2 cellular contexts compared by ENCODE assay signal in the genomic region with DNA sequence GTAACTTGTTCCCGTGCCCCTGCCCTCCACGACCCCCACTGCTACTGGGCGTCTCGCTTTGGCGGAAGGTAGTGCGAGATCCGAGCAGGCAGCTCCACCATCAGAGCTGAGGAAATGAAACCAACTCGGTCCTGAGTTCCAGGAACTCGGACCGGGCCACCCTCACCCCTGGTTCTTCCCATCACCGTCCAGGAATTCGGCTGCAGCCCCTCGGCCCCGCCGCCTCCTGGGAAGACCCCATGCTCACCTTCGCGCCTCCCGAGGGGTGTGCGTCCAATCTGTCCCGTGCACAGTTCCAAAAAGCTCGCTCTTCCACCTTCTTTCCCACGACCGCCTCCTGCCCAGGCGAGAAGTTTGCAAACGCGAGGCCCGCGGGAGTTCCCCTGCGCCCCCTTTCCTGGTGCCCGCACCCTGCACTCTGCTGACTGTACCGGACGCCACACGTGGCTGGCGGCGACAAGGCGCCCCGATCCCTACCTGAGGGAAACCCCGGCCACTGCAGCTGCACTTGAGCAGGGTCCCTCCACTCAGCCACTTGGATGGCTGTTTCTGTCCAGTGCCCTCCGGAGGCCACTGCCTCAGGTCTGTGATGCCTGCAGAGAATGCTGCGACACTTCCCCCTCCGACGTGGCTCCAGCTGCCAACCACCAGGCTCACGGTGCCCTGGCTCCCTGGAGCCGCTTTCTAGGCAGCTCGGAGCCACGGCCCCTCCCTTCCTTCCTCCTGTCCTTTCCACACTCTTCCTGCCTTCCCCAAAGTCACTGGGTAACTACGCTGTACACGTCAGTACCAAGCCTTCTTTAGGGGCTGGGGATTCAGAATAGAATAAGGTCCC.
TF ChIP-seq lines count a peak whose summit lies in the region.

A gene (minus strand): TSS at position 657 of the 835 bp plus-strand sequence. CDS start 5,105 bp downstream, outside the sequence.

TF ChIP-seq in HEK293, 187 proteins besides CTCF, POLR2A, EP300 and RAD21 (continues in another document):
- TF ChIP-seq ZNF76 (tag by site-specific recombination; IDR thresholded peaks at IDR 0.05; ENCODE audit: borderline replicate concordance, low read depth) (peak; percentile 55; the same call in 1 of the 2 replicates), ZNF426 (tag by site-specific recombination; IDR thresholded peaks at IDR 0.05) (no peak), SALL2 (tag by site-specific recombination; IDR thresholded peaks at IDR 0.05; ENCODE audit: borderline replicate concordance) (no peak), RBAK (tag by site-specific recombination; IDR thresholded peaks at IDR 0.05) (no peak), SCRT2 (tag by site-specific recombination; IDR thresholded peaks at IDR 0.05) (peak; percentile 46), SCRT1 (tag by site-specific recombination; IDR thresholded peaks at IDR 0.05; ENCODE audit: borderline replicate concordance) (no peak), ZXDB (tag by site-specific recombination; IDR thresholded peaks at IDR 0.05) (peak; percentile 86), ZBTB48 (tag by site-specific recombination; IDR thresholded peaks at IDR 0.05) (peak; percentile 95), PRDM1 (tag by site-specific recombination; IDR thresholded peaks at IDR 0.05) (0 out of 2 replicates have a peak, but pooled peaks have one; percentile 35), YY2 (tag by site-specific recombination; IDR thresholded peaks at IDR 0.05) (no peak), ZBTB8A (tag by site-specific recombination; IDR thresholded peaks at IDR 0.05) (peak; percentile 57), ZNF707 (tag by site-specific recombination; IDR thresholded peaks at IDR 0.05) (no peak)
- TF ChIP-seq, protein P1, sequence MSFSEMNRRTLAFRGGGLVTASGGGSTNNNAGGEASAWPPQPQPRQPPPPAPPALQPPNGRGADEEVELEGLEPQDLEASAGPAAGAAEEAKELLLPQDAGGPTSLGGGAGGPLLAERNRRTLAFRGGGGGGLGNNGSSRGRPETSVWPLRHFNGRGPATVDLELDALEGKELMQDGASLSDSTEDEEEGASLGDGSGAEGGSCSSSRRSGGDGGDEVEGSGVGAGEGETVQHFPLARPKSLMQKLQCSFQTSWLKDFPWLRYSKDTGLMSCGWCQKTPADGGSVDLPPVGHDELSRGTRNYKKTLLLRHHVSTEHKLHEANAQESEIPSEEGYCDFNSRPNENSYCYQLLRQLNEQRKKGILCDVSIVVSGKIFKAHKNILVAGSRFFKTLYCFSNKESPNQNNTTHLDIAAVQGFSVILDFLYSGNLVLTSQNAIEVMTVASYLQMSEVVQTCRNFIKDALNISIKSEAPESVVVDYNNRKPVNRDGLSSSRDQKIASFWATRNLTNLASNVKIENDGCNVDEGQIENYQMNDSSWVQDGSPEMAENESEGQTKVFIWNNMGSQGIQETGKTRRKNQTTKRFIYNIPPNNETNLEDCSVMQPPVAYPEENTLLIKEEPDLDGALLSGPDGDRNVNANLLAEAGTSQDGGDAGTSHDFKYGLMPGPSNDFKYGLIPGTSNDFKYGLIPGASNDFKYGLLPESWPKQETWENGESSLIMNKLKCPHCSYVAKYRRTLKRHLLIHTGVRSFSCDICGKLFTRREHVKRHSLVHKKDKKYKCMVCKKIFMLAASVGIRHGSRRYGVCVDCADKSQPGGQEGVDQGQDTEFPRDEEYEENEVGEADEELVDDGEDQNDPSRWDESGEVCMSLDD (tag by site-specific recombination; IDR thresholded peaks at IDR 0.05) = no peak
- TF ChIP-seq, protein P2, sequence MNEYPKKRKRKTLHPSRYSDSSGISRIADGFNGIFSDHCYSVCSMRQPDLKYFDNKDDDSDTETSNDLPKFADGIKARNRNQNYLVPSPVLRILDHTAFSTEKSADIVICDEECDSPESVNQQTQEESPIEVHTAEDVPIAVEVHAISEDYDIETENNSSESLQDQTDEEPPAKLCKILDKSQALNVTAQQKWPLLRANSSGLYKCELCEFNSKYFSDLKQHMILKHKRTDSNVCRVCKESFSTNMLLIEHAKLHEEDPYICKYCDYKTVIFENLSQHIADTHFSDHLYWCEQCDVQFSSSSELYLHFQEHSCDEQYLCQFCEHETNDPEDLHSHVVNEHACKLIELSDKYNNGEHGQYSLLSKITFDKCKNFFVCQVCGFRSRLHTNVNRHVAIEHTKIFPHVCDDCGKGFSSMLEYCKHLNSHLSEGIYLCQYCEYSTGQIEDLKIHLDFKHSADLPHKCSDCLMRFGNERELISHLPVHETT (tag by site-specific recombination; IDR thresholded peaks at IDR 0.05) = no peak
- TF ChIP-seq, protein P3, sequence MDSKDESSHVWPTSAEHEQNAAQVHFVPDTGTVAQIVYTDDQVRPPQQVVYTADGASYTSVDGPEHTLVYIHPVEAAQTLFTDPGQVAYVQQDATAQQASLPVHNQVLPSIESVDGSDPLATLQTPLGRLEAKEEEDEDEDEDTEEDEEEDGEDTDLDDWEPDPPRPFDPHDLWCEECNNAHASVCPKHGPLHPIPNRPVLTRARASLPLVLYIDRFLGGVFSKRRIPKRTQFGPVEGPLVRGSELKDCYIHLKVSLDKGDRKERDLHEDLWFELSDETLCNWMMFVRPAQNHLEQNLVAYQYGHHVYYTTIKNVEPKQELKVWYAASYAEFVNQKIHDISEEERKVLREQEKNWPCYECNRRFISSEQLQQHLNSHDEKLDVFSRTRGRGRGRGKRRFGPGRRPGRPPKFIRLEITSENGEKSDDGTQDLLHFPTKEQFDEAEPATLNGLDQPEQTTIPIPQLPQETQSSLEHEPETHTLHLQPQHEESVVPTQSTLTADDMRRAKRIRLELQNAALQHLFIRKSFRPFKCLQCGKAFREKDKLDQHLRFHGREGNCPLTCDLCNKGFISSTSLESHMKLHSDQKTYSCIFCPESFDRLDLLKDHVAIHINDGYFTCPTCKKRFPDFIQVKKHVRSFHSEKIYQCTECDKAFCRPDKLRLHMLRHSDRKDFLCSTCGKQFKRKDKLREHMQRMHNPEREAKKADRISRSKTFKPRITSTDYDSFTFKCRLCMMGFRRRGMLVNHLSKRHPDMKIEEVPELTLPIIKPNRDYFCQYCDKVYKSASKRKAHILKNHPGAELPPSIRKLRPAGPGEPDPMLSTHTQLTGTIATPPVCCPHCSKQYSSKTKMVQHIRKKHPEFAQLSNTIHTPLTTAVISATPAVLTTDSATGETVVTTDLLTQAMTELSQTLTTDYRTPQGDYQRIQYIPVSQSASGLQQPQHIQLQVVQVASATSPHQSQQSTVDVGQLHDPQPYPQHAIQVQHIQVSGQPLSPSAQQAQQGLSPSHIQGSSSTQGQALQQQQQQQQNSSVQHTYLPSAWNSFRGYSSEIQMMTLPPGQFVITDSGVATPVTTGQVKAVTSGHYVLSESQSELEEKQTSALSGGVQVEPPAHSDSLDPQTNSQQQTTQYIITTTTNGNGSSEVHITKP (tag by site-specific recombination; IDR thresholded peaks at IDR 0.05) = peak; percentile 80
- TF ChIP-seq, protein P4, sequence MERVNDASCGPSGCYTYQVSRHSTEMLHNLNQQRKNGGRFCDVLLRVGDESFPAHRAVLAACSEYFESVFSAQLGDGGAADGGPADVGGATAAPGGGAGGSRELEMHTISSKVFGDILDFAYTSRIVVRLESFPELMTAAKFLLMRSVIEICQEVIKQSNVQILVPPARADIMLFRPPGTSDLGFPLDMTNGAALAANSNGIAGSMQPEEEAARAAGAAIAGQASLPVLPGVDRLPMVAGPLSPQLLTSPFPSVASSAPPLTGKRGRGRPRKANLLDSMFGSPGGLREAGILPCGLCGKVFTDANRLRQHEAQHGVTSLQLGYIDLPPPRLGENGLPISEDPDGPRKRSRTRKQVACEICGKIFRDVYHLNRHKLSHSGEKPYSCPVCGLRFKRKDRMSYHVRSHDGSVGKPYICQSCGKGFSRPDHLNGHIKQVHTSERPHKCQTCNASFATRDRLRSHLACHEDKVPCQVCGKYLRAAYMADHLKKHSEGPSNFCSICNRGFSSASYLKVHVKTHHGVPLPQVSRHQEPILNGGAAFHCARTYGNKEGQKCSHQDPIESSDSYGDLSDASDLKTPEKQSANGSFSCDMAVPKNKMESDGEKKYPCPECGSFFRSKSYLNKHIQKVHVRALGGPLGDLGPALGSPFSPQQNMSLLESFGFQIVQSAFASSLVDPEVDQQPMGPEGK (tag by site-specific recombination; IDR thresholded peaks at IDR 0.05) = peak; percentile 42; the same call in 1 of the 2 replicates

TF ChIP-seq in H1, 55 proteins besides CTCF, POLR2A, EP300 and RAD21 (continues in another document):
- TF ChIP-seq, protein P5, sequence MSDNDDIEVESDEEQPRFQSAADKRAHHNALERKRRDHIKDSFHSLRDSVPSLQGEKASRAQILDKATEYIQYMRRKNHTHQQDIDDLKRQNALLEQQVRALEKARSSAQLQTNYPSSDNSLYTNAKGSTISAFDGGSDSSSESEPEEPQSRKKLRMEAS (IDR thresholded peaks at IDR 0.05) = peak; percentile 92
- no peak for TF ChIP-seq SIX5 (IDR thresholded peaks at IDR 0.05; ENCODE audit: low read depth, low read length)
- TF ChIP-seq NRF1 (IDR thresholded peaks at IDR 0.05; ENCODE audit: low read depth, low read length) = no peak
- 0 out of 2 replicates have a peak, but pooled peaks have one; percentile 45 for TF ChIP-seq RBBP5 (IDR thresholded peaks at IDR 0.05; ENCODE audit: borderline replicate concordance, low read depth, low read length)
- TF ChIP-seq BACH1 (IDR thresholded peaks at IDR 0.05; ENCODE audit: low read length) = no peak
- peak; percentile 88 for TF ChIP-seq KDM4A (IDR thresholded peaks at IDR 0.05; ENCODE audit: low read depth, low read length, severe bottlenecking)
- TF ChIP-seq TAF7 (optimal IDR thresholded peaks at IDR 0.05; ENCODE audit: borderline replicate concordance, low read depth, low read length) = no peak
- no peak for TF ChIP-seq SIN3A (conservative IDR thresholded peaks at IDR 0.05 in 1 of 2, IDR thresholded peaks at IDR 0.05 in 1 of 2; ENCODE audit: low read depth in 1 of 2, low read length in 2 of 2)
- no peak for TF ChIP-seq HDAC6 (IDR thresholded peaks at IDR 0.05; ENCODE audit: low read depth, low read length)
- no peak for TF ChIP-seq BCL11A (IDR thresholded peaks at IDR 0.05; ENCODE audit: low read depth in 2 of 2, low read length in 2 of 2)
- peak in 1 of 2 experiments; percentile 66; a peak in 1 of 4 replicates for TF ChIP-seq HDAC2 (IDR thresholded peaks at IDR 0.05; ENCODE audit: borderline replicate concordance in 1 of 2, low read depth in 2 of 2, low read length in 2 of 2)
- TF ChIP-seq EGR1 (IDR thresholded peaks at IDR 0.05; ENCODE audit: borderline replicate concordance, low read depth, low read length) = no peak
- no peak for TF ChIP-seq JUN (IDR thresholded peaks at IDR 0.05; ENCODE audit: low read depth, low read length)
- no peak for TF ChIP-seq YY1 (IDR thresholded peaks at IDR 0.05; ENCODE audit: low read depth, low read length)
- no peak for TF ChIP-seq CBX5 (IDR thresholded peaks at IDR 0.05; ENCODE audit: low read depth, low read length)
- no peak for TF ChIP-seq CREB1 (IDR thresholded peaks at IDR 0.05)
- no peak for TF ChIP-seq RXRA (IDR thresholded peaks at IDR 0.05; ENCODE audit: insufficient read depth, low read depth, low read length)
- TF ChIP-seq KDM5A (IDR thresholded peaks at IDR 0.05; ENCODE audit: low read length) = no peak
- TF ChIP-seq, protein P6, sequence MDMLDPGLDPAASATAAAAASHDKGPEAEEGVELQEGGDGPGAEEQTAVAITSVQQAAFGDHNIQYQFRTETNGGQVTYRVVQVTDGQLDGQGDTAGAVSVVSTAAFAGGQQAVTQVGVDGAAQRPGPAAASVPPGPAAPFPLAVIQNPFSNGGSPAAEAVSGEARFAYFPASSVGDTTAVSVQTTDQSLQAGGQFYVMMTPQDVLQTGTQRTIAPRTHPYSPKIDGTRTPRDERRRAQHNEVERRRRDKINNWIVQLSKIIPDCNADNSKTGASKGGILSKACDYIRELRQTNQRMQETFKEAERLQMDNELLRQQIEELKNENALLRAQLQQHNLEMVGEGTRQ (IDR thresholded peaks at IDR 0.05; ENCODE audit: low read length) = no peak
- TF ChIP-seq TBP (IDR thresholded peaks at IDR 0.05; ENCODE audit: low read depth, low read length) = no peak
- no peak for TF ChIP-seq CBX8 (IDR thresholded peaks at IDR 0.05; ENCODE audit: borderline replicate concordance, low read depth, low read length)
- TF ChIP-seq, protein P7, sequence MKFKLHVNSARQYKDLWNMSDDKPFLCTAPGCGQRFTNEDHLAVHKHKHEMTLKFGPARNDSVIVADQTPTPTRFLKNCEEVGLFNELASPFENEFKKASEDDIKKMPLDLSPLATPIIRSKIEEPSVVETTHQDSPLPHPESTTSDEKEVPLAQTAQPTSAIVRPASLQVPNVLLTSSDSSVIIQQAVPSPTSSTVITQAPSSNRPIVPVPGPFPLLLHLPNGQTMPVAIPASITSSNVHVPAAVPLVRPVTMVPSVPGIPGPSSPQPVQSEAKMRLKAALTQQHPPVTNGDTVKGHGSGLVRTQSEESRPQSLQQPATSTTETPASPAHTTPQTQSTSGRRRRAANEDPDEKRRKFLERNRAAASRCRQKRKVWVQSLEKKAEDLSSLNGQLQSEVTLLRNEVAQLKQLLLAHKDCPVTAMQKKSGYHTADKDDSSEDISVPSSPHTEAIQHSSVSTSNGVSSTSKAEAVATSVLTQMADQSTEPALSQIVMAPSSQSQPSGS (IDR thresholded peaks at IDR 0.05; ENCODE audit: low read length) = no peak
- no peak for TF ChIP-seq SP1 (IDR thresholded peaks at IDR 0.05; ENCODE audit: low read depth, low read length)
- TF ChIP-seq SP2 (IDR thresholded peaks at IDR 0.05; ENCODE audit: low read length) = no peak
- TF ChIP-seq CEBPB (IDR thresholded peaks at IDR 0.05; ENCODE audit: low read depth, low read length) = no peak
- TF ChIP-seq ZNF274 (IDR thresholded peaks at IDR 0.05; ENCODE audit: borderline replicate concordance, extremely low read depth, low read length) = no peak
- TF ChIP-seq SP4 (IDR thresholded peaks at IDR 0.05; ENCODE audit: low read length) = no peak
- no peak for TF ChIP-seq CHD1 (IDR thresholded peaks at IDR 0.05; ENCODE audit: low read depth, low read length)
- TF ChIP-seq TAF1 (IDR thresholded peaks at IDR 0.05; ENCODE audit: low read depth, low read length) = peak; percentile 40
- TF ChIP-seq KDM1A (IDR thresholded peaks at IDR 0.05; ENCODE audit: borderline replicate concordance, low read length) = peak; percentile 72; the same call in 1 of the 2 replicates
- TF ChIP-seq JUND (IDR thresholded peaks at IDR 0.05; ENCODE audit: low read length) = no peak
- no peak for TF ChIP-seq POU5F1 (IDR thresholded peaks at IDR 0.05; ENCODE audit: low read depth, low read length)
- no peak for TF ChIP-seq SAP30 (IDR thresholded peaks at IDR 0.05; ENCODE audit: insufficient read depth, insufficient replicate concordance, low read length)
- TF ChIP-seq MAFK (IDR thresholded peaks at IDR 0.05; ENCODE audit: low read depth, low read length) = no peak
- TF ChIP-seq EZH2 (IDR thresholded peaks at IDR 0.05; ENCODE audit: low read depth, low read length, severe bottlenecking) = no peak
- peak; percentile 38; the same call in 1 of the 2 replicates for TF ChIP-seq SUZ12 (IDR thresholded peaks at IDR 0.05; ENCODE audit: low read length)
- no peak for TF ChIP-seq CHD2 (IDR thresholded peaks at IDR 0.05; ENCODE audit: low read length)
- no peak for TF ChIP-seq RFX5 (IDR thresholded peaks at IDR 0.05; ENCODE audit: borderline replicate concordance, low read depth, low read length)
- no peak for TF ChIP-seq FOSL1 (IDR thresholded peaks at IDR 0.05; ENCODE audit: insufficient read depth, low read depth, low read length)
- TF ChIP-seq RNF2 (IDR thresholded peaks at IDR 0.05; ENCODE audit: borderline replicate concordance, low read depth, low read length, missing control alignments, poor library complexity, severe bottlenecking) = no peak
- TF ChIP-seq CTBP2 (IDR thresholded peaks at IDR 0.05; ENCODE audit: borderline replicate concordance, insufficient read depth, insufficient read length, low read length) = no peak
- peak; percentile 69 for TF ChIP-seq ASH2L (IDR thresholded peaks at IDR 0.05; ENCODE audit: low read length)
